Comparison of ENCODE assay signal across 8 cellular contexts in genomic region chr12:107027304-107028053, GRCh38. TPM values are rescaled to one million over a fixed set of nuclear protein-coding genes. Genes with fewer than 3 reads are reported as not detected.
DNase-seq lines count a peak whose midpoint lies in the region; ATAC-seq and TF ChIP-seq lines count a peak whose summit lies in the region.

No MANE protein-coding gene starts in this region.

- H3K4me3 Mint-ChIP-seq in activated T-cell treated with anti-CD3 and anti-CD28 coated beads, Interleukin-2, amount 50 U/mL, for 24 hours = no peak overlapping the region
- H3K4me3 Mint-ChIP-seq in endothelial cell (ENCODE audit: unreplicated experiment) = no peak overlapping the region

- H3K9me3 ChIP-seq in SJCRH30 (replicated peaks) (no peaks in the 10 kb centered on the region), muscle layer of duodenum (ENCODE audit: control insufficient read depth in 1 of 2, low read length in 2 of 2) (no peaks in the 10 kb centered on the region)

- H3K36me3 Mint-ChIP-seq in activated T-cell treated with anti-CD3 and anti-CD28 coated beads, Interleukin-2, amount 50 U/mL, for 24 hours (ENCODE audit: low read depth) = no peaks in the 10 kb centered on the region
- H3K36me3 Mint-ChIP-seq in endothelial cell (ENCODE audit: low read depth, unreplicated experiment) = no peaks in the 10 kb centered on the region

- peaks cover 55% of the 10 kb centered on the region for H3K4me1 Mint-ChIP-seq in activated T-cell treated with anti-CD3 and anti-CD28 coated beads, Interleukin-2, amount 50 U/mL, for 24 hours (ENCODE audit: low read depth)
- H3K4me1 Mint-ChIP-seq in endothelial cell (ENCODE audit: unreplicated experiment) = peaks cover 2% of the 10 kb centered on the region

- H3K27ac ChIP-seq in SJCRH30 (peak overlapping the region; percentile 32), muscle layer of duodenum (ENCODE audit: low read length) (peak overlapping the region; percentile 78)

- peak overlapping the region; percentile 73 for H3K27ac Mint-ChIP-seq in activated T-cell treated with anti-CD3 and anti-CD28 coated beads, Interleukin-2, amount 50 U/mL, for 24 hours
- H3K27ac Mint-ChIP-seq in endothelial cell (ENCODE audit: unreplicated experiment) = peak overlapping the region; percentile 30

- no peaks in the 10 kb centered on the region for H3K27me3 ChIP-seq in SJCRH30
- no peaks in the 10 kb centered on the region for H3K27me3 ChIP-seq in muscle layer of duodenum (ENCODE audit: low read depth, low read length)

- H3K36me3 ChIP-seq in SJCRH30 (no peaks in the 10 kb centered on the region), muscle layer of duodenum (ENCODE audit: control insufficient read depth in 1 of 2, insufficient read depth in 2 of 2, low read length in 2 of 2) (peaks cover 0 to 4% of the 10 kb centered on the region in 2 donors)

- H3K4me1 ChIP-seq in SJCRH30 (peaks cover 17% of the 10 kb centered on the region), muscle layer of duodenum (ENCODE audit: control insufficient read depth in 1 of 2, insufficient read depth in 2 of 2, low read length in 2 of 2) (peaks cover 11 to 21% of the 10 kb centered on the region in 2 donors)

- no peak for TF ChIP-seq CTCF in endothelial cell (IDR thresholded peaks at IDR 0.05; ENCODE audit: unreplicated experiment)

- H3K4me3 ChIP-seq in SJCRH30 (no peak overlapping the region), muscle layer of duodenum (ENCODE audit: low read depth in 1 of 2, low read length in 2 of 2) (no peak overlapping the region)

- ATAC-seq in GM18870 (IDR thresholded peaks at IDR 0.05; ENCODE audit: unreplicated experiment) = no peak

- H3K9me3 Mint-ChIP-seq in activated T-cell treated with anti-CD3 and anti-CD28 coated beads, Interleukin-2, amount 50 U/mL, for 24 hours = no peaks in the 10 kb centered on the region
- H3K9me3 Mint-ChIP-seq in endothelial cell (ENCODE audit: unreplicated experiment) = no peaks in the 10 kb centered on the region

- no peaks in the 10 kb centered on the region for H3K27me3 Mint-ChIP-seq in activated T-cell treated with anti-CD3 and anti-CD28 coated beads, Interleukin-2, amount 50 U/mL, for 24 hours
- no peaks in the 10 kb centered on the region for H3K27me3 Mint-ChIP-seq in endothelial cell (ENCODE audit: unreplicated experiment)

- no peak for DNase-seq in activated T-cell treated with anti-CD3 and anti-CD28 coated beads, Interleukin-2, amount 50 U/mL, for 24 hours
- no peak for DNase-seq in activated T-cell treated with anti-CD3 and anti-CD28 coated beads, Interleukin-2, amount 50 U/mL, for 1 hour
- DNase-seq in SJCRH30 = peak in 1 of 2 experiments; percentile 42
- DNase-seq in endothelial cell (ENCODE audit: low spot score) = no peak
- DNase-seq in GM19240 (ENCODE audit: insufficient read length, low spot score) = no peak
- no peak for DNase-seq in posterior vena cava (ENCODE audit: low spot score)

- intact Hi-C loops in posterior vena cava (cut with DNase I) = loop anchor here in 1 of 2 donors (5.0 kb wide), 1 partner anchor 40 kb away; the partner anchor contains the start of gene MTERF2

RNA-seq across cellular contexts. Expression of gene MTERF2, which starts 40.5 kb away (rescaled TPM):
- total RNA-seq in SJCRH30 (2014; rRNA removed; shearing (Covaris generic)) = 14.9 and 18.1 TPM in 2 replicates
- total RNA-seq in endothelial cell (ENCODE audit: unreplicated experiment) (7.7 TPM), posterior vena cava (10 to 100 TPM in 1 of 2 donors, 1 to 10 TPM in 1; 8.3 to 10.4 TPM)
